1 cellular context compared by ENCODE assay signal in the genomic region with DNA sequence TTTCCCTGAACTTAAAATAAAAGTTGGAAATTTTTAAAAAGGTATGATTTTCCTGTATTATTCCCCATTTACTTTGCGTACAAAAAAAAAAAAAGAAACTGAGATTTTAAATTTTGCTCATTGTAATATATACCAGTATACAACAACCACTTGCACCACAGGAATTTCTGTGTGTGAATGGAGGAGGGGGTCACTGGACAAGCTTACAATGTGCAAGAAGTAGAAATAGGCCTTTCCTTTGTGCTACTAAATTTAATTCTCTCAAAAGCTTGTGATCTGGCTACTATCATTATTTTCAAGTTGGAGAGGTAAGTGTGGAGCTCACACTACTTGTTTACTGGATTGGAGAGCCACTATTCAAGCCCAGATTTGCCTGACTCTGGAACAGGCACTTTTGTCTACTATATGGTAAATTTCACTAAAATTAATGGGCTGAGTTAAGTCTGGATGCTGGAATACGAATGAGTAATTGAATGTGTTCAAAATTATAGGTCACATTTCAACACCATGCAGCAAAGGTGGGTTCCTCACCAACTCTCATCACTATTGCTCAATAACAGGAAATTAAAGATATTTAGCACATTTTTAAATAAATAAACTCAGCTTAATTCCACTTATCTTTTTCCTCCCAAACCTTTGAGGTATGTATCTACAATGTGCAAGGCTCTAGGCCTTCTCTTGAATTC.
TF ChIP-seq lines count a peak whose summit lies in the region.

No MANE protein-coding gene starts in this region.

TF ChIP-seq in SK-N-SH treated with all-trans-retinoic acid at 6 μM for 48 hours, 23 proteins besides CTCF, POLR2A, EP300 and RAD21 (continued from another document):
- TF ChIP-seq, protein P1, sequence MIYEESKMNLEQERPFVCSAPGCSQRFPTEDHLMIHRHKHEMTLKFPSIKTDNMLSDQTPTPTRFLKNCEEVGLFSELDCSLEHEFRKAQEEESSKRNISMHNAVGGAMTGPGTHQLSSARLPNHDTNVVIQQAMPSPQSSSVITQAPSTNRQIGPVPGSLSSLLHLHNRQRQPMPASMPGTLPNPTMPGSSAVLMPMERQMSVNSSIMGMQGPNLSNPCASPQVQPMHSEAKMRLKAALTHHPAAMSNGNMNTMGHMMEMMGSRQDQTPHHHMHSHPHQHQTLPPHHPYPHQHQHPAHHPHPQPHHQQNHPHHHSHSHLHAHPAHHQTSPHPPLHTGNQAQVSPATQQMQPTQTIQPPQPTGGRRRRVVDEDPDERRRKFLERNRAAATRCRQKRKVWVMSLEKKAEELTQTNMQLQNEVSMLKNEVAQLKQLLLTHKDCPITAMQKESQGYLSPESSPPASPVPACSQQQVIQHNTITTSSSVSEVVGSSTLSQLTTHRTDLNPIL (CRISPR knock-in tag; IDR thresholded peaks at IDR 0.05; ENCODE audit: low read depth): no peak
- TF ChIP-seq ZNF70 (CRISPR knock-in tag; IDR thresholded peaks at IDR 0.05) (no peak), ZNF8 (CRISPR knock-in tag; IDR thresholded peaks at IDR 0.05) (no peak), PPARA (CRISPR knock-in tag; IDR thresholded peaks at IDR 0.05; ENCODE audit: borderline replicate concordance) (no peak), CSDC2 (CRISPR knock-in tag; IDR thresholded peaks at IDR 0.05) (no peak), ESRRG (CRISPR knock-in tag; IDR thresholded peaks at IDR 0.05) (no peak), ISL1 (CRISPR knock-in tag; IDR thresholded peaks at IDR 0.05) (no peak)
- TF ChIP-seq, protein P2, sequence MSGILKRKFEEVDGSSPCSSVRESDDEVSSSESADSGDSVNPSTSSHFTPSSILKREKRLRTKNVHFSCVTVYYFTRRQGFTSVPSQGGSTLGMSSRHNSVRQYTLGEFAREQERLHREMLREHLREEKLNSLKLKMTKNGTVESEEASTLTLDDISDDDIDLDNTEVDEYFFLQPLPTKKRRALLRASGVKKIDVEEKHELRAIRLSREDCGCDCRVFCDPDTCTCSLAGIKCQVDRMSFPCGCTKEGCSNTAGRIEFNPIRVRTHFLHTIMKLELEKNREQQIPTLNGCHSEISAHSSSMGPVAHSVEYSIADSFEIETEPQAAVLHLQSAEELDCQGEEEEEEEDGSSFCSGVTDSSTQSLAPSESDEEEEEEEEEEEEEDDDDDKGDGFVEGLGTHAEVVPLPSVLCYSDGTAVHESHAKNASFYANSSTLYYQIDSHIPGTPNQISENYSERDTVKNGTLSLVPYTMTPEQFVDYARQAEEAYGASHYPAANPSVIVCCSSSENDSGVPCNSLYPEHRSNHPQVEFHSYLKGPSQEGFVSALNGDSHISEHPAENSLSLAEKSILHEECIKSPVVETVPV (CRISPR knock-in tag; IDR thresholded peaks at IDR 0.05): no peak
- TF ChIP-seq, protein P3, sequence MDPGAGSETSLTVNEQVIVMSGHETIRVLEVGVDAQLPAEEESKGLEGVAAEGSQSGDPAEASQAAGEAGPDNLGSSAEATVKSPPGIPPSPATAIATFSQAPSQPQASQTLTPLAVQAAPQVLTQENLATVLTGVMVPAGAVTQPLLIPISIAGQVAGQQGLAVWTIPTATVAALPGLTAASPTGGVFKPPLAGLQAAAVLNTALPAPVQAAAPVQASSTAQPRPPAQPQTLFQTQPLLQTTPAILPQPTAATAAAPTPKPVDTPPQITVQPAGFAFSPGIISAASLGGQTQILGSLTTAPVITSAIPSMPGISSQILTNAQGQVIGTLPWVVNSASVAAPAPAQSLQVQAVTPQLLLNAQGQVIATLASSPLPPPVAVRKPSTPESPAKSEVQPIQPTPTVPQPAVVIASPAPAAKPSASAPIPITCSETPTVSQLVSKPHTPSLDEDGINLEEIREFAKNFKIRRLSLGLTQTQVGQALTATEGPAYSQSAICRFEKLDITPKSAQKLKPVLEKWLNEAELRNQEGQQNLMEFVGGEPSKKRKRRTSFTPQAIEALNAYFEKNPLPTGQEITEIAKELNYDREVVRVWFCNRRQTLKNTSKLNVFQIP (CRISPR knock-in tag; IDR thresholded peaks at IDR 0.05; ENCODE audit: borderline replicate concordance, low read depth): no peak
